Comparison of ENCODE assay signal across 2 cellular contexts in genomic region chr1:212844521-212844920, GRCh38. TPM values are rescaled to one million over a fixed set of nuclear protein-coding genes. Genes with fewer than 3 reads are reported as not detected.
"Had no signal": no experiment of that assay in that cellular context is flagged by ENCODE, and none has a peak within 500 bp of the region (broad histone marks: within the 10 kb centered on the region; RNA-seq: fewer than 3 reads in every experiment).

No MANE protein-coding gene starts in this region.

RNA-seq across cellular contexts. Expression of gene SPATA45, which starts 2.9 kb away (rescaled TPM):
- total RNA-seq: G401, GM12878 had no signal
